In the genomic region with DNA sequence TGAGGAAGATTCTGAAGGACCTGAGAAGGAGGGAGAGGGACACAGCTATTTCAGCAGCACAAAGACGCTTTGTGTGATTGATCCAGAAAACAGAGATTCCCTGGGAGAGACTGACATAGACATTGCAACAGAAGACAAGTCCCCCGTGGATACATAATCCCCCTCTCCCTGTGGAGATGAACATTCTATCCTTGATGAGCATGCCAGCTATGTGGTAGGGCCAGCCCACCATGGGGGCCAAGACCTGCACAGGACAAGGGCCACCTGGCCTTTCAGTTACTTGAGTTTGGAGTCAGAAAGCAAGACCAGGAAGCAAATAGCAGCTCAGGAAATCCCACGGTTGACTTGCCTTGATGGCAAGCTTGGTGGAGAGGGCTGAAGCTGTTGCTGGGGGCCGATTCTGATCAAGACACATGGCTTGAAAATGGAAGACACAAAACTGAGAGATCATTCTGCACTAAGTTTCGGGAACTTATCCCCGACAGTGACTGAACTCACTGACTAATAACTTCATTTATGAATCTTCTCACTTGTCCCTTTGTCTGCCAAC, we compare ENCODE assay signal across 11 cellular contexts.
DNase-seq lines count a peak whose midpoint lies in the region; FAIRE-seq and TF ChIP-seq lines count a peak whose summit lies in the region.
"Had no signal": no experiment of that assay in that cellular context is flagged by ENCODE, and none has a peak within 500 bp of the region (broad histone marks: within the 10 kb centered on the region; RNA-seq: fewer than 3 reads in every experiment).

No MANE protein-coding gene starts in this region.

- H3K27ac ChIP-seq in OCI-LY1 (ENCODE audit: low read depth, low read length, poor library complexity, severe bottlenecking), result peak overlapping the region; percentile 90
- peak overlapping the region; percentile 4 to 95 (median 82) for H3K27ac ChIP-seq in dorsolateral prefrontal cortex

- peaks cover 49% of the 10 kb centered on the region for H3K36me3 Mint-ChIP-seq in activated CD4-positive, alpha-beta T cell treated with anti-CD3 and anti-CD28 coated beads, Interleukin-2, amount 10 ng/mL, durations not matched to agents 24 days and 14 days (ENCODE audit: low read depth)

- no peak for FAIRE-seq in RCC 7860 (lab: Jason Lieb, UNC)

- peaks cover 65% of the 10 kb centered on the region for H3K4me1 ChIP-seq in OCI-LY1 (ENCODE audit: insufficient read depth, low read length, severe bottlenecking)

- intact Hi-C loops in activated CD4-positive, alpha-beta T cell treated with anti-CD3 and anti-CD28 coated beads, Interleukin-2, amount 10 ng/mL, durations not matched to agents 24 days and 14 days (cut with micrococcal nuclease), result loop anchor here (5.0 to 10.0 kb wide), 6 partner anchors 418 to 1158 kb away; a partner anchor contains a TSS
- intact Hi-C loops in dorsolateral prefrontal cortex (cut with DNase I), result no loop called here

- peaks cover 4% of the 10 kb centered on the region; the same call in 1 of the 2 replicates for H3F3A ChIP-seq in OCI-LY1 (ENCODE audit: insufficient read depth, low read length)

- no peaks in the 10 kb centered on the region for H3K9me2 ChIP-seq in OCI-LY1 (ENCODE audit: low read depth, low read length)

- H3K9me3 ChIP-seq in OCI-LY1 (ENCODE audit: low read length), result no peaks in the 10 kb centered on the region

- no peaks in the 10 kb centered on the region for H3K79me2 ChIP-seq in OCI-LY1 (ENCODE audit: insufficient read depth, low read length)

- no peak overlapping the region for H2AFZ ChIP-seq in OCI-LY1 (ENCODE audit: low read length)

- H3K9ac ChIP-seq in OCI-LY1 (ENCODE audit: low read length), result no peak overlapping the region; the same call in 1 of the 2 replicates

- H3K27me3 Mint-ChIP-seq in activated CD4-positive, alpha-beta T cell treated with anti-CD3 and anti-CD28 coated beads, Interleukin-2, amount 10 ng/mL, durations not matched to agents 24 days and 14 days, result no peaks in the 10 kb centered on the region

- H3K4me1 Mint-ChIP-seq in activated CD4-positive, alpha-beta T cell treated with anti-CD3 and anti-CD28 coated beads, Interleukin-2, amount 10 ng/mL, durations not matched to agents 24 days and 14 days, result peaks cover 69% of the 10 kb centered on the region

- no peaks in the 10 kb centered on the region for H3K9me3 Mint-ChIP-seq in activated CD4-positive, alpha-beta T cell treated with anti-CD3 and anti-CD28 coated beads, Interleukin-2, amount 10 ng/mL, durations not matched to agents 24 days and 14 days

- peaks cover 55% of the 10 kb centered on the region for H3K36me3 ChIP-seq in OCI-LY1 (ENCODE audit: insufficient read depth, low read length)

- no peak overlapping the region for H3K4me3 ChIP-seq in OCI-LY1 (ENCODE audit: low read depth, low read length, poor library complexity, severe bottlenecking)
- peak overlapping the region in 2 of 59 donors; percentile 5 to 10 for H3K4me3 ChIP-seq in dorsolateral prefrontal cortex

- peak; percentile 66 for DNase-seq in activated CD4-positive, alpha-beta T cell treated with anti-CD3 and anti-CD28 coated beads, Interleukin-2, amount 10 ng/mL, durations not matched to agents 24 days and 14 days
- no peak for DNase-seq in activated CD4-positive, alpha-beta T cell treated with anti-CD3 and anti-CD28 coated beads, Interleukin-2, amount 50 U/mL, for 1 hour
- DNase-seq in dorsolateral prefrontal cortex (no peak), RCC 7860 (ENCODE audit: low spot score) (no peak), SKM-1 (lab: John Stamatoyannopoulos, UW; ENCODE audit: unreplicated experiment) (no peak), NCI-H446 (lab: John Stamatoyannopoulos, UW) (no peak)
- DNase-seq in stimulated activated CD8-positive, alpha-beta memory T cell treated with anti-CD3 and anti-CD28 coated beads, Interleukin-4, amount 100 ng/mL, for 48 hours, result peak; percentile 45
- DNase-seq: central memory CD4-positive, alpha-beta T cell; Karpas-422; NCI-H510A treated with DMSO at 0.1 percent for 48 hours had no signal

- peak overlapping the region; percentile 21; the same call in 1 of the 2 replicates for H3K4me2 ChIP-seq in OCI-LY1 (ENCODE audit: low read length)

- TF ChIP-seq CTCF in OCI-LY1 (IDR thresholded peaks at IDR 0.05; ENCODE audit: low read length), result no peak
- no peak for TF ChIP-seq CTCF in dorsolateral prefrontal cortex (IDR thresholded peaks at IDR 0.05 in 54 of 56, conservative IDR thresholded peaks at IDR 0.05 in 2 of 56; ENCODE audit: low read depth in 1 of 56, partially characterized antibody in 56 of 56)

- H3K27me3 ChIP-seq in OCI-LY1 (ENCODE audit: insufficient read depth, low read length), result no peaks in the 10 kb centered on the region
- H3K27me3 ChIP-seq in dorsolateral prefrontal cortex, result no peaks in the 10 kb centered on the region

- peak overlapping the region; percentile 98 for H3K27ac Mint-ChIP-seq in activated CD4-positive, alpha-beta T cell treated with anti-CD3 and anti-CD28 coated beads, Interleukin-2, amount 10 ng/mL, durations not matched to agents 24 days and 14 days

- H3K4me3 Mint-ChIP-seq in activated CD4-positive, alpha-beta T cell treated with anti-CD3 and anti-CD28 coated beads, Interleukin-2, amount 10 ng/mL, durations not matched to agents 24 days and 14 days, result peak overlapping the region; percentile 82

- H4K20me1 ChIP-seq in OCI-LY1 (ENCODE audit: insufficient read depth, low read length), result no peaks in the 10 kb centered on the region

Comparison
In these comparisons a context has a peak if more than half of its experiments do, and no peak if none do; other contexts are left out.
1. DNase-seq: peak in activated CD4-positive, alpha-beta T cell treated with anti-CD3 and anti-CD28 coated beads, Interleukin-2, amount 10 ng/mL, durations not matched to agents 24 days and 14 days (single experiment) and stimulated activated CD8-positive, alpha-beta memory T cell treated with anti-CD3 and anti-CD28 coated beads, Interleukin-4, amount 100 ng/mL, for 48 hours (single experiment); none in activated CD4-positive, alpha-beta T cell treated with anti-CD3 and anti-CD28 coated beads, Interleukin-2, amount 50 U/mL, for 1 hour (single experiment), dorsolateral prefrontal cortex (0 of 10), RCC 7860 (single experiment), SKM-1 (single experiment) and NCI-H446 (0 of 2).